In the genomic region with DNA sequence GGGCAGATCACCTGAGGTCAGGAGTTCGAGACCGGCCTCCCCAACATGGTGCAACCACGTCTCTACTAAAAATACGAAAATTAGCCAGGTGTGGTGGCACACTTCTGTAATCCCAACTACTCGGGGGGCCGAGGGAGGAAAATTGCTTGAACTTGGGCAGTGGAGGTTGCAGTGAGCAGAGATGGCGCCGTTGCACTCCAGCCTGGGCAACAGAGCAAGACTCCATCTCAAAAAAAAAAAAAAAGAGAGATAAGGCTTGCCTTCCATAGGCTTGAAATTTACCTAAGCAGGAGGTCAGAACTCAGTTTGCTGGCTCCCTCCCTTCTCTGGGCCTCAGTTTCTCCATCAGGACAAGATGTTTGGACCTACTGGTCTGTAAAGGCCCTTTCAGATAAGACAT, we compare ENCODE assay signal across 9 cellular contexts. TPM values are rescaled to one million over a fixed set of nuclear protein-coding genes. Genes with fewer than 3 reads are reported as not detected.
DNase-seq lines count a peak whose midpoint lies in the region; ATAC-seq and TF ChIP-seq lines count a peak whose summit lies in the region.
"Had no signal": no experiment of that assay in that cellular context is flagged by ENCODE, and none has a peak within 500 bp of the region (broad histone marks: within the 10 kb centered on the region; RNA-seq: fewer than 3 reads in every experiment).

No MANE protein-coding gene starts in this region.

- H3F3A ChIP-seq in OCI-LY1 (ENCODE audit: insufficient read depth, low read length): no peaks in the 10 kb centered on the region

- H3K4me1 Mint-ChIP-seq in activated naive CD4-positive, alpha-beta T cell treated with anti-CD3 and anti-CD28 coated beads for 36 hours (ENCODE audit: low read depth): peaks cover 18% of the 10 kb centered on the region
- peaks cover 10% of the 10 kb centered on the region for H3K4me1 Mint-ChIP-seq in endothelial cell (ENCODE audit: unreplicated experiment)
- H3K4me1 Mint-ChIP-seq in stimulated activated effector memory CD8-positive, alpha-beta T cell treated with anti-CD3 and anti-CD28 coated beads, Interleukin-12 subunit alpha, Interleukin-12 subunit beta, amount 100 ng/mL, for 72 hours: peaks cover 28% of the 10 kb centered on the region

- TF ChIP-seq CTCF in OCI-LY1 (IDR thresholded peaks at IDR 0.05; ENCODE audit: low read length): peak; percentile 23; the same call in 1 of the 2 replicates
- no peak for TF ChIP-seq CTCF in endothelial cell (IDR thresholded peaks at IDR 0.05; ENCODE audit: unreplicated experiment)
- TF ChIP-seq CTCF in testis (IDR thresholded peaks at IDR 0.05): no peak

- peaks cover 20% of the 10 kb centered on the region for H3K4me1 ChIP-seq in OCI-LY1 (ENCODE audit: insufficient read depth, low read length, severe bottlenecking)
- peaks cover 8% of the 10 kb centered on the region for H3K4me1 ChIP-seq in testis

- H3K79me2 ChIP-seq in OCI-LY1 (ENCODE audit: insufficient read depth, low read length): peaks cover 8% of the 10 kb centered on the region; the same call in 1 of the 2 replicates

- no peaks in the 10 kb centered on the region for H4K20me1 ChIP-seq in OCI-LY1 (ENCODE audit: insufficient read depth, low read length)

- H3K27ac Mint-ChIP-seq in activated naive CD4-positive, alpha-beta T cell treated with anti-CD3 and anti-CD28 coated beads for 36 hours: peak overlapping the region; percentile 86
- no peak overlapping the region for H3K27ac Mint-ChIP-seq in endothelial cell (ENCODE audit: unreplicated experiment)
- H3K27ac Mint-ChIP-seq in stimulated activated effector memory CD8-positive, alpha-beta T cell treated with anti-CD3 and anti-CD28 coated beads, Interleukin-12 subunit alpha, Interleukin-12 subunit beta, amount 100 ng/mL, for 72 hours: peak overlapping the region; percentile 96

- no peak overlapping the region for H2AFZ ChIP-seq in OCI-LY1 (ENCODE audit: low read length)

- peak overlapping the region; percentile 79 for H3K4me2 ChIP-seq in OCI-LY1 (ENCODE audit: low read length)

- H3K4me3 ChIP-seq in OCI-LY1 (ENCODE audit: low read depth, low read length, poor library complexity, severe bottlenecking): peak overlapping the region; percentile 85
- no peak overlapping the region for H3K4me3 ChIP-seq in testis

- WGBS in testis, 2 donors: 84 to 91% methylated on average over 8 of the region's 8 CpGs

- no peak for TF ChIP-seq POLR2A in testis (IDR thresholded peaks at IDR 0.05)

- intact Hi-C loops in activated naive CD4-positive, alpha-beta T cell treated with anti-CD3 and anti-CD28 coated beads for 36 hours (cut with micrococcal nuclease): no loop called here
- intact Hi-C loops in testis (cut with DNase I; ENCODE audit: low total_unique reads): no loop called here

- H3K9me2 ChIP-seq in OCI-LY1 (ENCODE audit: low read depth, low read length): no peaks in the 10 kb centered on the region

- H3K9me3 ChIP-seq in OCI-LY1 (ENCODE audit: low read length) (no peaks in the 10 kb centered on the region), testis (no peaks in the 10 kb centered on the region)

- ATAC-seq in stimulated activated effector memory CD8-positive, alpha-beta T cell treated with anti-CD3 and anti-CD28 coated beads, Interleukin-12 subunit alpha, Interleukin-12 subunit beta, amount 100 ng/mL, for 72 hours: no peak

- no peaks in the 10 kb centered on the region for H3K27me3 ChIP-seq in OCI-LY1 (ENCODE audit: insufficient read depth, low read length)
- H3K27me3 ChIP-seq in testis: no peaks in the 10 kb centered on the region

- CTCF ChIA-PET in activated naive CD4-positive, alpha-beta T cell treated with anti-CD3 and anti-CD28 coated beads for 36 hours (lab: Charles Lee): interaction anchor here (1.2 to 2.6 kb wide), 2 partner anchors 9 to 100 kb away, joined by 3 to 21 read pairs; partner anchors contain the start of gene ENDOG

- peak overlapping the region; percentile 92 for H3K4me3 Mint-ChIP-seq in activated naive CD4-positive, alpha-beta T cell treated with anti-CD3 and anti-CD28 coated beads for 36 hours
- peak overlapping the region; percentile 95 for H3K4me3 Mint-ChIP-seq in endothelial cell (ENCODE audit: unreplicated experiment)
- peak overlapping the region; percentile 99 for H3K4me3 Mint-ChIP-seq in stimulated activated effector memory CD8-positive, alpha-beta T cell treated with anti-CD3 and anti-CD28 coated beads, Interleukin-12 subunit alpha, Interleukin-12 subunit beta, amount 100 ng/mL, for 72 hours

- H3K36me3 Mint-ChIP-seq in activated naive CD4-positive, alpha-beta T cell treated with anti-CD3 and anti-CD28 coated beads for 36 hours (ENCODE audit: low read depth): peaks cover 13% of the 10 kb centered on the region
- H3K36me3 Mint-ChIP-seq in endothelial cell (ENCODE audit: low read depth, unreplicated experiment): peaks cover 15% of the 10 kb centered on the region
- H3K36me3 Mint-ChIP-seq in stimulated activated effector memory CD8-positive, alpha-beta T cell treated with anti-CD3 and anti-CD28 coated beads, Interleukin-12 subunit alpha, Interleukin-12 subunit beta, amount 100 ng/mL, for 72 hours: peaks cover 66% of the 10 kb centered on the region

- H3K9ac ChIP-seq in OCI-LY1 (ENCODE audit: low read length): peak overlapping the region; percentile 90

- H3K9me3 Mint-ChIP-seq in activated naive CD4-positive, alpha-beta T cell treated with anti-CD3 and anti-CD28 coated beads for 36 hours: no peaks in the 10 kb centered on the region
- H3K9me3 Mint-ChIP-seq in endothelial cell (ENCODE audit: unreplicated experiment): no peaks in the 10 kb centered on the region
- no peaks in the 10 kb centered on the region for H3K9me3 Mint-ChIP-seq in stimulated activated effector memory CD8-positive, alpha-beta T cell treated with anti-CD3 and anti-CD28 coated beads, Interleukin-12 subunit alpha, Interleukin-12 subunit beta, amount 100 ng/mL, for 72 hours

- DNase-seq in activated naive CD4-positive, alpha-beta T cell treated with anti-CD3 and anti-CD28 coated beads for 36 hours: no peak
- DNase-seq in activated naive CD4-positive, alpha-beta T cell treated with anti-CD3 and anti-CD28 coated beads, Interleukin-2, amount 50 U/mL, for 16 hours: no peak
- DNase-seq in endothelial cell (ENCODE audit: low spot score) (no peak), OCI-M1 (lab: John Stamatoyannopoulos, UW) (no peak), testis (no peak), ecto neural progenitor cell (ENCODE audit: low spot score) (no peak)
- DNase-seq in stimulated activated effector memory CD8-positive, alpha-beta T cell treated with anti-CD3 and anti-CD28 coated beads, Interleukin-12 subunit alpha, Interleukin-12 subunit beta, amount 100 ng/mL, for 72 hours (ENCODE audit: low spot score in 2 of 2): no peak
- DNase-seq: nucleus accumbens had no signal

- H3K36me3 ChIP-seq in OCI-LY1 (ENCODE audit: insufficient read depth, low read length) (peaks cover 52% of the 10 kb centered on the region), testis (ENCODE audit: low read depth, missing control alignments) (no peaks in the 10 kb centered on the region)

- no peak overlapping the region for H3K27ac ChIP-seq in OCI-LY1 (ENCODE audit: low read depth, low read length, poor library complexity, severe bottlenecking)
- no peak overlapping the region for H3K27ac ChIP-seq in testis

- no peaks in the 10 kb centered on the region for H3K27me3 Mint-ChIP-seq in activated naive CD4-positive, alpha-beta T cell treated with anti-CD3 and anti-CD28 coated beads for 36 hours (ENCODE audit: low read depth)
- peaks cover 16% of the 10 kb centered on the region for H3K27me3 Mint-ChIP-seq in endothelial cell (ENCODE audit: unreplicated experiment)

RNA-seq across cellular contexts. Expression of gene SPOUT1, which starts 1.3 kb away (rescaled TPM):
- 10 to 100 TPM; 72.9 to 82.3 TPM for total RNA-seq in activated naive CD4-positive, alpha-beta T cell treated with anti-CD3 and anti-CD28 coated beads for 36 hours
- 62.1 TPM for total RNA-seq in endothelial cell (ENCODE audit: unreplicated experiment)
- total RNA-seq in testis: 10 to 100 TPM; 34.0 to 43.2 TPM
- polyA plus RNA-seq in testis (ENCODE audit: insufficient read depth, low read depth, low replicate concordance): 14.4 TPM

RNA-seq across cellular contexts. Expression of gene ENDOG, which starts 10.0 kb away (rescaled TPM):
- total RNA-seq in activated naive CD4-positive, alpha-beta T cell treated with anti-CD3 and anti-CD28 coated beads for 36 hours: 10 to 100 TPM in 1 of 2 experiments, 1 to 10 TPM in 1; 9.9 to 10.3 TPM
- total RNA-seq in endothelial cell (ENCODE audit: unreplicated experiment) (8.1 TPM), testis (10 to 100 TPM; 28.9 to 30.4 TPM)
- 33.9 TPM for polyA plus RNA-seq in testis (ENCODE audit: insufficient read depth, low read depth, low replicate concordance)

RNA-seq across cellular contexts. Expression of gene TBC1D13, which starts 41.2 kb away (rescaled TPM):
- total RNA-seq in activated naive CD4-positive, alpha-beta T cell treated with anti-CD3 and anti-CD28 coated beads for 36 hours: 1 to 10 TPM; 8.3 to 9.0 TPM
- total RNA-seq in endothelial cell (ENCODE audit: unreplicated experiment): 58.8 TPM
- 10 to 100 TPM; 14.3 to 15.7 TPM for total RNA-seq in testis
- 15.5 TPM for polyA plus RNA-seq in testis (ENCODE audit: insufficient read depth, low read depth, low replicate concordance)

RNA-seq across cellular contexts. Expression of gene KYAT1, which starts 53.5 kb away (rescaled TPM):
- total RNA-seq in activated naive CD4-positive, alpha-beta T cell treated with anti-CD3 and anti-CD28 coated beads for 36 hours: 10 to 100 TPM; 29.6 to 33.6 TPM
- total RNA-seq in endothelial cell (ENCODE audit: unreplicated experiment) (3.3 TPM), testis (10 to 100 TPM; 14.0 to 18.0 TPM)
- 11.6 TPM for polyA plus RNA-seq in testis (ENCODE audit: insufficient read depth, low read depth, low replicate concordance)

RNA-seq across cellular contexts. Expression of gene LRRC8A, which starts 53.7 kb away (rescaled TPM):
- 10 to 100 TPM; 13.1 to 13.2 TPM for total RNA-seq in activated naive CD4-positive, alpha-beta T cell treated with anti-CD3 and anti-CD28 coated beads for 36 hours
- total RNA-seq in endothelial cell (ENCODE audit: unreplicated experiment) (54.3 TPM), testis (10 to 100 TPM; 54.3 to 61.3 TPM)
- 30.9 TPM for polyA plus RNA-seq in testis (ENCODE audit: insufficient read depth, low read depth, low replicate concordance)
